13 cellular contexts compared by ENCODE assay signal in the genomic region with DNA sequence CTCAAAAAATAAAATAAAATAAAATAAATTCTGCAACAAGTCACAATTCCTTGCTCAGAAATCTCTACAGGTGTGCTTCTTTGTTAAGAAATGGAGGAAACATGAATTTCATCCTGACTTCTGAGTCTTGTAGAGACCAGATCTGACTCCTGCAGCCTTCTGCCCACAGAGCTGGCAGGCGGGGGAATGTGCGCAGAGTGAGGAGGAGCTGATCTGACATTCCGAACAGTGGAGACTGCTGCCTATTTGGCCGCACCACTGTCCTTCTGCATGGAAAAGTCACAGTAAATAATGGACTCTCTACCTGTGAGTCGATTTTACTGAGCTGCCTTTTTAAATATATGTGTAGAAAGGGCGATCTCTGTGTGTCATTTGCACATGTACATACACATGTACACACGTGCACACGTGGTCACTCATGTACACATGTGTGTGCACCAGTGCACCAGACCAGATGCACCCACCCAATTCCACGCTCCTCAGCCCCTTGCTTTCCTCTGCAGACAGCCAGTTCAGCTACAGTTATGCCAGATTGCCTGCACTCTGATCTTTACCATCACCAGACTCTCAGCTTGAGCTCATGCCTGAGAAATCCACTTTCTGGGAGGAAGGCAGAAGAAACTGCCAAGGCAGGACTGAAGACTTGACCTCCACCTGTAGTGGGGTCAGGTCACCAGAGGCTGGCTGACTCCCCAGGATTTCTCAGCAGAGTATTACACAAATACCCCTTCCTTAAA. TPM values are rescaled to one million over a fixed set of nuclear protein-coding genes. Genes with fewer than 3 reads are reported as not detected.
DNase-seq lines count a peak whose midpoint lies in the region; ATAC-seq and TF ChIP-seq lines count a peak whose summit lies in the region.
"Had no signal": no experiment of that assay in that cellular context is flagged by ENCODE, and none has a peak within 500 bp of the region (broad histone marks: within the 10 kb centered on the region; RNA-seq: fewer than 3 reads in every experiment).

No MANE protein-coding gene starts in this region.

- no peak for DNase-seq in CD4-positive, alpha-beta memory T cell
- no peak for DNase-seq in activated naive CD8-positive, alpha-beta T cell treated with anti-CD3 and anti-CD28 coated beads, Interleukin-2, amount 50 U/mL, for 24 hours
- DNase-seq in neural crest cell (ENCODE audit: low read depth, low spot score) (no peak), GM10248 (ENCODE audit: extremely low spot score) (no peak), NK-92 (lab: John Stamatoyannopoulos, UW; ENCODE audit: unreplicated experiment) (no peak), DMS53 treated with DMSO at 0.1 percent for 48 hours (lab: John Stamatoyannopoulos, UW; ENCODE audit: unreplicated experiment) (no peak)
- DNase-seq: activated gamma-delta T cell, kidney glomerular epithelial cell, NCI-H1436 had no signal

- peak overlapping the region; percentile 1 to 25 for H3K4me3 ChIP-seq in CD4-positive, alpha-beta memory T cell (ENCODE audit: low read length in 2 of 2)

- POLR2A ChIA-PET in CD4-positive, alpha-beta memory T cell (lab: Charles Lee; ENCODE audit: partially characterized antibody): interaction anchor here (0.8 to 40.8 kb wide), 13 partner anchors 8 to 154 kb away, joined by 3 to 2673 read pairs (median 7); a partner anchor contains a TSS
- POLR2A ChIA-PET in GM10248 (lab: Yijun Ruan, JAX): no interaction called here

- intact Hi-C loops in CD4-positive, alpha-beta memory T cell (cut with micrococcal nuclease): no loop called here

- H3K4me1 ChIP-seq in CD4-positive, alpha-beta memory T cell (ENCODE audit: insufficient read depth, low read length): peaks cover 99% of the 10 kb centered on the region

- peak overlapping the region; percentile 89 for H3K27ac ChIP-seq in CD4-positive, alpha-beta memory T cell (ENCODE audit: low read depth, low read length)
- H3K27ac ChIP-seq in KOPT-K1 (ENCODE audit: low read depth, low read length, poor library complexity, severe bottlenecking): peak overlapping the region; percentile 99
- H3K27ac ChIP-seq: epithelial cell of prostate had no signal

- no peak for ATAC-seq in activated naive CD8-positive, alpha-beta T cell treated with anti-CD3 and anti-CD28 coated beads, Interleukin-2, amount 50 U/mL, for 24 hours
- no peak for ATAC-seq in HG03159 (IDR thresholded peaks at IDR 0.05; ENCODE audit: unreplicated experiment)

- no peaks in the 10 kb centered on the region for H3K27me3 Mint-ChIP-seq in CD4-positive, alpha-beta memory T cell
- no peaks in the 10 kb centered on the region for H3K27me3 Mint-ChIP-seq in activated naive CD8-positive, alpha-beta T cell treated with anti-CD3 and anti-CD28 coated beads, Interleukin-2, amount 50 U/mL, for 24 hours
- H3K27me3 Mint-ChIP-seq in neural crest cell (ENCODE audit: low read depth): no peaks in the 10 kb centered on the region

- TF ChIP-seq CTCF in neural crest cell (conservative IDR thresholded peaks at IDR 0.05): no peak
- TF ChIP-seq CTCF in GM10248 (IDR thresholded peaks at IDR 0.05; ENCODE audit: control extremely low read depth, extremely low read depth, low read depth, missing control alignments): no peak

- H3K36me3 ChIP-seq in CD4-positive, alpha-beta memory T cell (ENCODE audit: insufficient read depth, low read length): peaks cover 21% of the 10 kb centered on the region
- H3K36me3 ChIP-seq in KOPT-K1 (ENCODE audit: insufficient read depth, low read length): peaks cover 80% of the 10 kb centered on the region

- CTCF ChIA-PET in CD4-positive, alpha-beta memory T cell (lab: Charles Lee; ENCODE audit: partially characterized antibody): interaction anchor here (1.3 to 21.6 kb wide), 9 partner anchors 8 to 152 kb away, joined by 3 to 424 read pairs (median 19); a partner anchor contains a TSS
- CTCF ChIA-PET in GM10248 (lab: Yijun Ruan, JAX): interaction anchor here (1.0 to 4.4 kb wide), 5 partner anchors 8 to 154 kb away, joined by 3 to 23 read pairs (median 3); no protein-coding TSS in a partner anchor

- H3K36me3 Mint-ChIP-seq in CD4-positive, alpha-beta memory T cell: peaks cover 82 to 85% of the 10 kb centered on the region in 2 donors
- H3K36me3 Mint-ChIP-seq in activated naive CD8-positive, alpha-beta T cell treated with anti-CD3 and anti-CD28 coated beads, Interleukin-2, amount 50 U/mL, for 24 hours (ENCODE audit: low read depth): peaks cover 91% of the 10 kb centered on the region
- peaks cover 3% of the 10 kb centered on the region for H3K36me3 Mint-ChIP-seq in neural crest cell (ENCODE audit: low read depth)

- no peaks in the 10 kb centered on the region for H3K27me3 ChIP-seq in CD4-positive, alpha-beta memory T cell (ENCODE audit: insufficient read depth, low read length)

- H3K4me3 Mint-ChIP-seq in CD4-positive, alpha-beta memory T cell: peak overlapping the region; percentile 66 to 87 (median 78)
- peak overlapping the region; percentile 65 for H3K4me3 Mint-ChIP-seq in activated naive CD8-positive, alpha-beta T cell treated with anti-CD3 and anti-CD28 coated beads, Interleukin-2, amount 50 U/mL, for 24 hours
- no peak overlapping the region for H3K4me3 Mint-ChIP-seq in neural crest cell

- no peaks in the 10 kb centered on the region for H3K9me3 ChIP-seq in CD4-positive, alpha-beta memory T cell (ENCODE audit: control insufficient read depth in 1 of 2, low read length in 2 of 2)
- no peaks in the 10 kb centered on the region for H3K9me3 ChIP-seq in KOPT-K1 (ENCODE audit: insufficient read depth, low read length, poor library complexity, severe bottlenecking)
- H3K9me3 ChIP-seq: SK-N-SH had no signal

- H3K4me1 Mint-ChIP-seq in CD4-positive, alpha-beta memory T cell: peaks cover 85 to 99% (median 95%) of the 10 kb centered on the region in 4 donors
- H3K4me1 Mint-ChIP-seq in activated naive CD8-positive, alpha-beta T cell treated with anti-CD3 and anti-CD28 coated beads, Interleukin-2, amount 50 U/mL, for 24 hours: peaks cover 98% of the 10 kb centered on the region
- no peaks in the 10 kb centered on the region for H3K4me1 Mint-ChIP-seq in neural crest cell

- peak overlapping the region in 6 of 7 donors; percentile 98 to 100 (median 99) for H3K27ac Mint-ChIP-seq in CD4-positive, alpha-beta memory T cell
- peak overlapping the region; percentile 99 for H3K27ac Mint-ChIP-seq in activated naive CD8-positive, alpha-beta T cell treated with anti-CD3 and anti-CD28 coated beads, Interleukin-2, amount 50 U/mL, for 24 hours
- peak overlapping the region; percentile 89 for H3K27ac Mint-ChIP-seq in neural crest cell (ENCODE audit: unreplicated experiment)

- peaks cover 0 to 3% (median 0%) of the 10 kb centered on the region in 8 donors for H3K9me3 Mint-ChIP-seq in CD4-positive, alpha-beta memory T cell
- no peaks in the 10 kb centered on the region for H3K9me3 Mint-ChIP-seq in activated naive CD8-positive, alpha-beta T cell treated with anti-CD3 and anti-CD28 coated beads, Interleukin-2, amount 50 U/mL, for 24 hours
- no peaks in the 10 kb centered on the region for H3K9me3 Mint-ChIP-seq in neural crest cell

RNA-seq across cellular contexts. Expression of a gene that starts 54.9 kb away (rescaled TPM):
- 100 to 1,000 TPM; 474 to 479 TPM for total RNA-seq in CD4-positive, alpha-beta memory T cell
- 100 to 1,000 TPM; 116 to 288 TPM for polyA plus RNA-seq in CD4-positive, alpha-beta memory T cell
- 5.9 and 8.5 TPM in 2 replicates for total RNA-seq in neural crest cell
- polyA plus RNA-seq: SK-N-SH had no signal

Comparison
In these comparisons a context has a peak if more than half of its experiments do, and no peak if none do; other contexts are left out.
1. RNA of a gene that starts 54.9 kb away (total RNA-seq): 474 to 479 TPM in CD4-positive, alpha-beta memory T cell; 5.9 to 8.5 TPM in neural crest cell; every median in the first group is over 10 times any median in the second.
2. Peak in every context shown above with its lines, with median percentiles within 50 percentile points of each other: H3K27ac Mint-ChIP-seq.